Comparison of ENCODE assay signal across 8 cellular contexts in genomic region chr12:74537126-74537706, GRCh38. TPM values are rescaled to one million over a fixed set of nuclear protein-coding genes. Genes with fewer than 3 reads are reported as not detected.
DNase-seq lines count a peak whose midpoint lies in the region; ATAC-seq, FAIRE-seq and TF ChIP-seq lines count a peak whose summit lies in the region.

No MANE protein-coding gene starts in this region.

- TF ChIP-seq POLR2A in GM12891 (IDR thresholded peaks at IDR 0.05; ENCODE audit: low read depth, low read length) = no peak

- no peak for TF ChIP-seq EP300 in SK-N-SH (IDR thresholded peaks at IDR 0.05; ENCODE audit: borderline replicate concordance in 1 of 2, low read depth in 1 of 2, low read length in 1 of 2)

- TF ChIP-seq RAD21 in SK-N-SH (IDR thresholded peaks at IDR 0.05; ENCODE audit: low read length) = peak; percentile 65

- H4K20me1 ChIP-seq in SK-N-SH (ENCODE audit: insufficient read depth) = peaks cover 39% of the 10 kb centered on the region

- H3K4me1 ChIP-seq in ACC112 (ENCODE audit: control insufficient read depth, insufficient read depth, low read length, unreplicated experiment) (peaks cover 33% of the 10 kb centered on the region), SK-N-SH (ENCODE audit: control insufficient read depth in 1 of 2, insufficient read depth in 2 of 2, low read depth in 1 of 2, low read length in 1 of 2) (peaks cover 5 to 26% of the 10 kb centered on the region in 2 experiments; a peak in 3 of 4 replicates), endocrine pancreas (ENCODE audit: control insufficient read depth, insufficient read depth, low read length) (peaks cover 21% of the 10 kb centered on the region), mesendoderm (ENCODE audit: control insufficient read depth, low read depth, low read length) (peaks cover 6% of the 10 kb centered on the region), upper lobe of right lung (peaks cover 38% of the 10 kb centered on the region)

- H3K56ac ChIP-seq in mesendoderm (ENCODE audit: low read length) = no peak overlapping the region

- H2AK5ac ChIP-seq in mesendoderm (ENCODE audit: low read length) = no peak overlapping the region

- H3K23ac ChIP-seq in mesendoderm (ENCODE audit: low read length) = no peak overlapping the region

- H3K9me2 ChIP-seq in SK-N-SH = no peaks in the 10 kb centered on the region

- H3K79me2 ChIP-seq in ACC112 (ENCODE audit: control insufficient read depth, insufficient read depth, low read length, unreplicated experiment) (peaks cover 45% of the 10 kb centered on the region), SK-N-SH (ENCODE audit: insufficient read depth) (peaks cover 45% of the 10 kb centered on the region), mesendoderm (ENCODE audit: control insufficient read depth, insufficient read depth, low read length) (peaks cover 37% of the 10 kb centered on the region)

- peak overlapping the region; percentile 98 for H3K9ac ChIP-seq in SK-N-SH
- peak overlapping the region; percentile 49 for H3K9ac ChIP-seq in endocrine pancreas (ENCODE audit: control insufficient read depth, insufficient read depth, low read length)
- H3K9ac ChIP-seq in mesendoderm (ENCODE audit: low read length) = peak overlapping the region; percentile 39

- CTCF ChIA-PET in SK-N-SH (lab: Yijun Ruan, JAX) = interaction anchor here (0.7 to 1.1 kb wide), 3 partner anchors 28 to 266 kb away, joined by 3 read pairs; no protein-coding TSS in a partner anchor

- H3K27ac ChIP-seq in ACC112 (ENCODE audit: low read depth, low read length) = peak overlapping the region; percentile 86
- H3K27ac ChIP-seq in SK-N-SH (ENCODE audit: low read depth in 2 of 2, low read length in 1 of 2) = peak overlapping the region; percentile 95
- H3K27ac ChIP-seq in mesendoderm (ENCODE audit: low read depth, low read length) = no peak overlapping the region
- peak overlapping the region; percentile 99 for H3K27ac ChIP-seq in upper lobe of right lung

- peak overlapping the region; percentile 94 for H3K4me3 ChIP-seq in ACC112 (ENCODE audit: low read depth, low read length)
- H3K4me3 ChIP-seq in SK-N-SH (ENCODE audit: low read depth in 2 of 2, low read length in 1 of 2) = peak overlapping the region; percentile 93 to 95
- peak overlapping the region; percentile 97 for H3K4me3 ChIP-seq in endocrine pancreas (ENCODE audit: control insufficient read depth, insufficient read depth, low read length)
- no peak overlapping the region for H3K4me3 ChIP-seq in mesendoderm (ENCODE audit: low read length)
- H3K4me3 ChIP-seq in upper lobe of right lung = peak overlapping the region; percentile 94

- H3K18ac ChIP-seq in mesendoderm (ENCODE audit: low read length) = no peak overlapping the region

- peak; percentile 54 for ATAC-seq in HG02763 (IDR thresholded peaks at IDR 0.05; ENCODE audit: unreplicated experiment)
- peak; percentile 43 for ATAC-seq in upper lobe of right lung

- H4K5ac ChIP-seq in mesendoderm (ENCODE audit: low read length) = no peak overlapping the region

- peaks cover 21% of the 10 kb centered on the region for H3K36me3 ChIP-seq in ACC112 (ENCODE audit: insufficient read depth, low read length)
- H3K36me3 ChIP-seq in SK-N-SH (replicated peaks in 1 of 2; ENCODE audit: control insufficient read depth in 1 of 2, insufficient read depth in 2 of 2, low read length in 1 of 2) = peaks cover 17 to 25% of the 10 kb centered on the region in 2 experiments
- no peaks in the 10 kb centered on the region for H3K36me3 ChIP-seq in endocrine pancreas (ENCODE audit: control insufficient read depth, insufficient read depth, low read length)
- no peaks in the 10 kb centered on the region for H3K36me3 ChIP-seq in mesendoderm (ENCODE audit: control insufficient read depth, insufficient read depth, low read length)
- H3K36me3 ChIP-seq in upper lobe of right lung = peaks cover under 1% of the 10 kb centered on the region

- H4K8ac ChIP-seq in mesendoderm (ENCODE audit: low read depth, low read length) = no peak overlapping the region

- POLR2A ChIA-PET in SK-N-SH (lab: Yijun Ruan, JAX) = no interaction called here

- peaks cover 4% of the 10 kb centered on the region for H3K79me1 ChIP-seq in mesendoderm (ENCODE audit: low read length)

- H3F3A ChIP-seq in SK-N-SH (replicated peaks; ENCODE audit: insufficient read depth) = peaks cover 8% of the 10 kb centered on the region

- no peak overlapping the region for H2BK15ac ChIP-seq in mesendoderm (replicated peaks; ENCODE audit: low read depth)

- peak overlapping the region; percentile 97 for H2AFZ ChIP-seq in ACC112 (ENCODE audit: low read length, unreplicated experiment)
- H2AFZ ChIP-seq in SK-N-SH (ENCODE audit: low read depth) = peak overlapping the region; percentile 94

- H2BK120ac ChIP-seq in mesendoderm (ENCODE audit: low read depth, low read length) = no peak overlapping the region

- peak; percentile 9 for FAIRE-seq in GM12891 (lab: Jason Lieb, UNC)

- no peak overlapping the region for H2BK5ac ChIP-seq in mesendoderm (ENCODE audit: low read length)

- peak overlapping the region; percentile 97 for H3K4me2 ChIP-seq in SK-N-SH
- H3K4me2 ChIP-seq in mesendoderm (ENCODE audit: low read length) = no peak overlapping the region

- 1% methylated on average over 8 of the region's 8 CpGs for WGBS in SK-N-SH (ENCODE audit: low lambda C conversion rate)
- no CpG with 5 or more reads among the region's 8 CpGs for WGBS in mesendoderm (ENCODE audit: extremely low coverage, insufficient coverage, low lambda C conversion rate)

- H3K9me3 ChIP-seq in SK-N-SH (no peaks in the 10 kb centered on the region), endocrine pancreas (ENCODE audit: control insufficient read depth, low read length) (no peaks in the 10 kb centered on the region), upper lobe of right lung (no peaks in the 10 kb centered on the region)

- H3K4ac ChIP-seq in mesendoderm (ENCODE audit: low read depth, low read length) = no peak overlapping the region

- intact Hi-C loops in upper lobe of right lung (cut with DNase I) = no loop called here

- H3K27me3 ChIP-seq in ACC112 (ENCODE audit: insufficient read depth, low read length) (no peaks in the 10 kb centered on the region), SK-N-SH (ENCODE audit: insufficient read depth) (no peaks in the 10 kb centered on the region), endocrine pancreas (ENCODE audit: control insufficient read depth, insufficient read depth, low read length) (no peaks in the 10 kb centered on the region), mesendoderm (ENCODE audit: insufficient read depth, low read length, poor library complexity) (no peaks in the 10 kb centered on the region), upper lobe of right lung (no peaks in the 10 kb centered on the region)

- DNase-seq in GM12891 (ENCODE audit: insufficient read length, low spot score) (peak; percentile 15), NCI-H1048 (lab: John Stamatoyannopoulos, UW) (peak; percentile 16), SK-N-SH (peak; percentile 50), mesendoderm (peak; percentile 54), upper lobe of right lung (no peak)

- TF ChIP-seq CTCF in SK-N-SH (IDR thresholded peaks at IDR 0.05) (peak; percentile 84), upper lobe of right lung (IDR thresholded peaks at IDR 0.05) (peak; percentile 78)

TF ChIP-seq in GM12891, 5 proteins besides CTCF, POLR2A, EP300 and RAD21:
- TF ChIP-seq PAX5 (IDR thresholded peaks at IDR 0.05; ENCODE audit: insufficient read depth, low read length, severe bottlenecking) (no peak), POU2F2 (IDR thresholded peaks at IDR 0.05; ENCODE audit: low read depth, low read length) (no peak), TAF1 (IDR thresholded peaks at IDR 0.05; ENCODE audit: low read depth, low read length) (no peak)

TF ChIP-seq in SK-N-SH, 30 proteins besides CTCF, POLR2A, EP300 and RAD21:
- no peak for TF ChIP-seq NRF1 (IDR thresholded peaks at IDR 0.05; ENCODE audit: low read depth, low read length)
- TF ChIP-seq PBX3 (IDR thresholded peaks at IDR 0.05) = peak; percentile 76
- TF ChIP-seq FOXM1 (IDR thresholded peaks at IDR 0.05; ENCODE audit: low read depth) = no peak
- TF ChIP-seq SMC3 (IDR thresholded peaks at IDR 0.05; ENCODE audit: low read depth, low read length) = peak; percentile 38
- TF ChIP-seq JUND (IDR thresholded peaks at IDR 0.05) = no peak

RNA-seq across cellular contexts. Expression of gene ATXN7L3B, which starts 0.4 kb away (rescaled TPM):
- 13.0 TPM for polyA plus RNA-seq in GM12891 (2012; ENCODE audit: low read depth, missing spikeins)
- 13.8 and 18.5 TPM in 2 replicates for polyA plus RNA-seq in SK-N-SH (2012; rRNA removed)
- 18.3 and 19.0 TPM in 2 replicates for polyA plus RNA-seq in SK-N-SH (2012; cell fraction: cytosol; rRNA removed)
- polyA plus RNA-seq in SK-N-SH (2012; cell fraction: nucleus; rRNA removed) = 7.4 and 14.0 TPM in 2 replicates
- polyA plus RNA-seq in mesendoderm (2013, experiment 1 of 2) = 26.6 TPM
- polyA plus RNA-seq in mesendoderm (2013, experiment 2 of 2) = 25.8 TPM
- total RNA-seq in upper lobe of right lung = 30.4 TPM

Comparison
In these comparisons a context has a peak if more than half of its experiments do, and no peak if none do; other contexts are left out.
1. H3K9ac ChIP-seq: peak in every context shown above with its lines; median percentile 98 in SK-N-SH; 49 in endocrine pancreas; 39 in mesendoderm.